In genomic region chr5:65562731-65563701, GRCh38 we compare ENCODE assay signal across 8 cellular contexts. TPM values are rescaled to one million over a fixed set of nuclear protein-coding genes. Genes with fewer than 3 reads are reported as not detected.
DNase-seq lines count a peak whose midpoint lies in the region; ATAC-seq and TF ChIP-seq lines count a peak whose summit lies in the region.

CENPK (minus strand) TSS chr5:65563168; CDS start chr5:65554907, 8,261 bp downstream.
PPWD1 (plus strand) TSS chr5:65563296; CDS start chr5:65563311, 15 bp downstream.

- H3K9me3 Mint-ChIP-seq in CD8-positive, alpha-beta T cell, result no peaks in the 10 kb centered on the region

- peak within 1 kb of the TSS; percentile 97 for H3K27ac ChIP-seq in CD8-positive, alpha-beta T cell (ENCODE audit: low read depth, low read length)
- peak within 1 kb of the TSS in 1 of 2 donors; percentile 98 for H3K27ac ChIP-seq in lung (ENCODE audit: low read depth in 1 of 2, low read length in 1 of 2)

- no peaks in the 10 kb centered on the region for H3K27me3 Mint-ChIP-seq in CD8-positive, alpha-beta T cell (ENCODE audit: low read depth)

- no peaks in the 10 kb centered on the region for H3K36me3 ChIP-seq in CD8-positive, alpha-beta T cell (ENCODE audit: insufficient read depth, low read length)
- no peaks in the 10 kb centered on the region for H3K36me3 ChIP-seq in lung (ENCODE audit: control insufficient read depth in 2 of 2, insufficient read depth in 2 of 2, low read length in 2 of 2)

- peak; percentile 97 for ATAC-seq in CD8-positive, alpha-beta T cell
- ATAC-seq in GM19467 (IDR thresholded peaks at IDR 0.05; ENCODE audit: unreplicated experiment), result peak; percentile 99
- ATAC-seq in lung (ENCODE audit: insufficient read depth, low FRiP score), result peak; percentile 99

- peak within 1 kb of the TSS; percentile 100 for H3K27ac Mint-ChIP-seq in CD8-positive, alpha-beta T cell

- POLR2A ChIA-PET in CD8-positive, alpha-beta T cell (lab: Charles Lee), result interaction anchor here (0.6 to 2.3 kb wide), 16 partner anchors 9 to 795 kb away, joined by 3 to 24 read pairs (median 4); partner anchors contain the start of genes CWC27, SHLD3, SREK1 and SREK1IP1

- no peak for TF ChIP-seq CTCF in CD8-positive, alpha-beta T cell (IDR thresholded peaks at IDR 0.05)
- no peak for TF ChIP-seq CTCF in lung (IDR thresholded peaks at IDR 0.05; ENCODE audit: control extremely low read depth, extremely low read depth)

- peaks cover 37% of the 10 kb centered on the region for H3K4me1 ChIP-seq in CD8-positive, alpha-beta T cell (ENCODE audit: insufficient read depth, low read length)
- peaks cover 3 to 4% of the 10 kb centered on the region in 2 donors for H3K4me1 ChIP-seq in lung (ENCODE audit: control insufficient read depth in 2 of 2, insufficient read depth in 2 of 2, low read length in 2 of 2)

- peak within 1 kb of the TSS; percentile 100 for H3K4me3 Mint-ChIP-seq in CD8-positive, alpha-beta T cell

- 0% methylated on average over 54 of the region's 54 CpGs for WGBS in lung, 2 donors

- H3K4me1 Mint-ChIP-seq in CD8-positive, alpha-beta T cell (ENCODE audit: low read depth), result peaks cover 42% of the 10 kb centered on the region

- CTCF ChIA-PET in CD8-positive, alpha-beta T cell (lab: Charles Lee), result interaction anchor here (0.9 to 1.5 kb wide), 3 partner anchors 8 to 80 kb away, joined by 3 to 4 read pairs (median 4); no protein-coding TSS in a partner anchor

- peak; percentile 83 to 96 (median 94) for DNase-seq in CD8-positive, alpha-beta T cell
- DNase-seq in HS-27A (ENCODE audit: low read depth) (peak; percentile 68), NK-92 (lab: John Stamatoyannopoulos, UW; ENCODE audit: unreplicated experiment) (peak; percentile 62), lung (ENCODE audit: low spot score) (peak; percentile 95)
- peak; percentile 90 for DNase-seq in activated CD8-positive, alpha-beta memory T cell treated with anti-CD3 and anti-CD28 coated beads for 1 hour (ENCODE audit: extremely low read depth in 1 of 2, low read depth in 1 of 2)
- DNase-seq in effector CD8-positive, alpha-beta T cell (lab: John Stamatoyannopoulos, UW), result peak; percentile 91
- DNase-seq in stimulated activated CD4-positive, alpha-beta T cell treated with anti-CD3 and anti-CD28 coated beads, TNF-alpha, amount 100 ng/mL, for 4 hours (ENCODE audit: low read depth in 3 of 3), result peak; percentile 75 to 88 (median 86)

- H3K27me3 ChIP-seq in CD8-positive, alpha-beta T cell (ENCODE audit: insufficient read depth, low read length), result no peaks in the 10 kb centered on the region
- H3K27me3 ChIP-seq in lung (ENCODE audit: control insufficient read depth, insufficient read depth), result no peaks in the 10 kb centered on the region

- no peaks in the 10 kb centered on the region for H3K9me3 ChIP-seq in CD8-positive, alpha-beta T cell (ENCODE audit: low read length)
- no peaks in the 10 kb centered on the region for H3K9me3 ChIP-seq in lung (ENCODE audit: control insufficient read depth in 2 of 2, insufficient read depth in 1 of 2, low read length in 1 of 2)

- H3K36me3 Mint-ChIP-seq in CD8-positive, alpha-beta T cell, result peaks cover 34% of the 10 kb centered on the region

- intact Hi-C loops in CD8-positive, alpha-beta T cell (cut with DNase I, micrococcal nuclease), result loop anchor here (1.0 to 10.0 kb wide), 14 partner anchors 61 to 1432 kb away; partner anchors contain the start of genes ADAMTS6 (in 2 of the 2), CWC27 (in 2 of the 2), ERBIN (in 2 of the 2) and NLN (in 2 of the 2)

- peak within 1 kb of the TSS; percentile 74 for H3K4me3 ChIP-seq in CD8-positive, alpha-beta T cell (ENCODE audit: low read depth, low read length)
- peak within 1 kb of the TSS; percentile 96 for H3K4me3 ChIP-seq in lung

RNA-seq across cellular contexts. Expression of gene CENPK, which starts in this region (rescaled TPM):
- total RNA-seq in CD8-positive, alpha-beta T cell, result 1 to 10 TPM; 5.1 to 5.3 TPM
- 10 to 100 TPM in 1 of 2 donors, 1 to 10 TPM in 1; 5.6 to 17.1 TPM for total RNA-seq in lung
- polyA plus RNA-seq in lung, result 1 to 10 TPM; 1.6 to 4.0 TPM

RNA-seq across cellular contexts. Expression of gene PPWD1, which starts in this region (rescaled TPM):
- total RNA-seq in CD8-positive, alpha-beta T cell, result 10 to 100 TPM; 78.8 to 81.5 TPM
- total RNA-seq in lung, result 100 to 1,000 TPM in 1 of 2 donors, 10 to 100 TPM in 1; 21.2 to 107 TPM
- polyA plus RNA-seq in lung, result 10 to 100 TPM; 15.1 to 31.2 TPM
